Comparison of ENCODE assay signal across 31 cellular contexts in the genomic region with DNA sequence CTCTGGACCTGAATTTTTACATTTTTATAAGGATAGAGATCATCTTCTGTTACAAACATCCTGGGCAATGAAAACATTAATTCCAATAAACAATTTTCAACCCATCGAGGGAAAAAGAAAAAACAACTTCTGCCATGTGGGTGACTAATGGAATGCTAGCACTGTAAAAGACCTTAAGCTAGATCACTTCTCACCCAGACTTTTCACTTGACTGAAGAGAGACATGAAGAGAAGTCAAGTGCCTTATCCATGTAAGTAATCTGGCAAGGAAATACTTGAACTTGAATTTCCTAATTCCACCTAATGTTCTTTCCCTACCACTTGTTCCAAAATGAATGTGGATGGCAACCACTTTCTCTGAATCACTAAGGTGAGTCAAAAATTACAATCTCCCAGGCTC.
"Had no signal": no experiment of that assay in that cellular context is flagged by ENCODE, and none has a peak within 500 bp of the region (broad histone marks: within the 10 kb centered on the region; RNA-seq: fewer than 3 reads in every experiment).

No MANE protein-coding gene starts in this region.

- H3K79me2 ChIP-seq: hepatocyte had no signal

- H3K4me1 Mint-ChIP-seq: activated CD4-positive, alpha-beta T cell treated with anti-CD3 and anti-CD28 coated beads, Interleukin-2, amount 10 ng/mL, durations not matched to agents 24 days and 14 days; activated naive CD4-positive, alpha-beta T cell treated with anti-CD3 and anti-CD28 coated beads, Interleukin-2, amount 50 U/mL, for 24 hours; activated naive CD8-positive, alpha-beta T cell treated with anti-CD3 and anti-CD28 coated beads, Interleukin-2, amount 50 U/mL, for 24 hours; nephron progenitor cell had no signal

- H2AFZ ChIP-seq: hepatocyte had no signal

- H3K4me2 ChIP-seq: hepatocyte had no signal

- H3K4me3 ChIP-seq: cardiac muscle cell, coronary artery, dorsolateral prefrontal cortex, gastroesophageal sphincter, hepatocyte, mucosa of descending colon, ovary, right lobe of liver, skin epidermis, thoracic aorta, vagina had no signal

- H3K27ac Mint-ChIP-seq: activated CD4-positive, alpha-beta memory T cell treated with anti-CD3 and anti-CD28 coated beads for 36 hours; activated CD4-positive, alpha-beta T cell treated with anti-CD3 and anti-CD28 coated beads, Interleukin-2, amount 10 ng/mL, durations not matched to agents 24 days and 14 days; activated naive CD4-positive, alpha-beta T cell treated with anti-CD3 and anti-CD28 coated beads, Interleukin-2, amount 50 U/mL, for 24 hours; activated naive CD8-positive, alpha-beta T cell treated with anti-CD3 and anti-CD28 coated beads, Interleukin-2, amount 50 U/mL, for 24 hours; naive B cell; nephron progenitor cell; progenitor cell of endocrine pancreas; stimulated activated naive CD8-positive, alpha-beta T cell treated with anti-CD3 and anti-CD28 coated beads, Interleukin-15, Interleukin-2, amounts not matched to agents 100 ng/mL and 50 ng/mL, for 24 hours; type B pancreatic cell had no signal

- H3K9me3 ChIP-seq: neutrophil had no signal

- H3K27me3 ChIP-seq: cardiac muscle cell, dorsolateral prefrontal cortex, gastroesophageal sphincter, hepatocyte, neutrophil, ovary, right lobe of liver, vagina had no signal

- H3K4me1 ChIP-seq: gastroesophageal sphincter, right lobe of liver, vagina had no signal

- DNase-seq: activated CD4-positive, alpha-beta memory T cell treated with anti-CD3 and anti-CD28 coated beads for 36 hours; activated CD4-positive, alpha-beta T cell treated with anti-CD3 and anti-CD28 coated beads, Interleukin-2, amount 10 ng/mL, durations not matched to agents 24 days and 14 days; activated CD4-positive, CD25-positive, alpha-beta regulatory T cell treated with anti-CD3 and anti-CD28 coated beads, Interleukin-2, amount 50 U/mL, for 72 hours; activated CD8-positive, alpha-beta memory T cell treated with anti-CD3 and anti-CD28 coated beads, Interleukin-2, amount 50 U/mL, for 4 hours; activated naive CD8-positive, alpha-beta T cell treated with anti-CD3 and anti-CD28 coated beads, Interleukin-2, amount 50 U/mL, for 24 hours; activated T-cell treated with anti-CD3 and anti-CD28 coated beads, Interleukin-2, amount 50 U/mL, for 1 hour; cerebellar nuclear complex; dorsolateral prefrontal cortex; effector memory CD4-positive, alpha-beta T cell; erythroblast; left cardiac atrium; mucosa of descending colon; naive B cell; nephron progenitor cell; ovary; right lobe of liver; stimulated activated CD4-positive, alpha-beta T cell treated with anti-CD3 and anti-CD28 coated beads, Interleukin-12 subunit alpha, Interleukin-12 subunit beta, amount 100 ng/mL, for 4 hours; stimulated activated CD4-positive, alpha-beta T cell treated with anti-CD3 and anti-CD28 coated beads, Interleukin-4, amount 100 ng/mL, for 1 hour; T-helper 2 cell had no signal

- ATAC-seq: activated naive CD8-positive, alpha-beta T cell treated with anti-CD3 and anti-CD28 coated beads, Interleukin-2, amount 50 U/mL, for 24 hours; gastroesophageal sphincter; left cardiac atrium; mucosa of descending colon; right lobe of liver had no signal

- H3K36me3 ChIP-seq: cardiac muscle cell, neutrophil, ovary, thoracic aorta had no signal

- H3K27me3 Mint-ChIP-seq: activated CD4-positive, alpha-beta memory T cell treated with anti-CD3 and anti-CD28 coated beads for 36 hours; activated CD4-positive, alpha-beta T cell treated with anti-CD3 and anti-CD28 coated beads, Interleukin-2, amount 10 ng/mL, durations not matched to agents 24 days and 14 days; activated naive CD4-positive, alpha-beta T cell treated with anti-CD3 and anti-CD28 coated beads, Interleukin-2, amount 50 U/mL, for 24 hours; activated naive CD8-positive, alpha-beta T cell treated with anti-CD3 and anti-CD28 coated beads, Interleukin-2, amount 50 U/mL, for 24 hours; naive B cell; progenitor cell of endocrine pancreas; stimulated activated naive CD8-positive, alpha-beta T cell treated with anti-CD3 and anti-CD28 coated beads, Interleukin-15, Interleukin-2, amounts not matched to agents 100 ng/mL and 50 ng/mL, for 24 hours; type B pancreatic cell had no signal

- H3K4me3 Mint-ChIP-seq: activated CD4-positive, alpha-beta memory T cell treated with anti-CD3 and anti-CD28 coated beads for 36 hours; activated CD4-positive, alpha-beta T cell treated with anti-CD3 and anti-CD28 coated beads, Interleukin-2, amount 10 ng/mL, durations not matched to agents 24 days and 14 days; activated naive CD4-positive, alpha-beta T cell treated with anti-CD3 and anti-CD28 coated beads, Interleukin-2, amount 50 U/mL, for 24 hours; activated naive CD8-positive, alpha-beta T cell treated with anti-CD3 and anti-CD28 coated beads, Interleukin-2, amount 50 U/mL, for 24 hours; naive B cell; nephron progenitor cell; stimulated activated naive CD8-positive, alpha-beta T cell treated with anti-CD3 and anti-CD28 coated beads, Interleukin-15, Interleukin-2, amounts not matched to agents 100 ng/mL and 50 ng/mL, for 24 hours; type B pancreatic cell had no signal

- H3K27ac ChIP-seq: cardiac muscle cell, coronary artery, dorsolateral prefrontal cortex, gastroesophageal sphincter, hepatocyte, neutrophil, ovary, right lobe of liver, skin epidermis, thoracic aorta, vagina had no signal
